In genomic region chr11:63536669-63537292, GRCh38 we compare ENCODE assay signal across 8 cellular contexts. TPM values are rescaled to one million over a fixed set of nuclear protein-coding genes. Genes with fewer than 3 reads are reported as not detected.
A peak's percentile ranks its signal among the peaks of the same experiment; 100 is the strongest.
DNase-seq lines count a peak whose midpoint lies in the region; ATAC-seq and TF ChIP-seq lines count a peak whose summit lies in the region.

Gene PLAAT4 (plus strand): TSS chr11:63536808. CDS start chr11:63536869, 61 bp downstream.

- intact Hi-C loops in posterior vena cava (cut with DNase I): no loop called here

- H3K27ac ChIP-seq in cardiac muscle cell: no peak within 1 kb of the TSS

- H3K27me3 ChIP-seq in adipocyte (replicated peaks; ENCODE audit: control insufficient read depth, insufficient read depth, low read length) (no peaks in the 10 kb centered on the region), cardiac muscle cell (no peaks in the 10 kb centered on the region)

- peak within 1 kb of the TSS; percentile 77 for H3K4me3 ChIP-seq in adipocyte (ENCODE audit: low read length)
- no peak within 1 kb of the TSS for H3K4me3 ChIP-seq in cardiac muscle cell

- ATAC-seq in GM18870 (IDR thresholded peaks at IDR 0.05; ENCODE audit: unreplicated experiment): no peak
- ATAC-seq in HG02763 (IDR thresholded peaks at IDR 0.05; ENCODE audit: unreplicated experiment): no peak

- H3K36me3 ChIP-seq in adipocyte (ENCODE audit: control insufficient read depth, insufficient read depth, low read length, severe bottlenecking): no peaks in the 10 kb centered on the region
- H3K36me3 ChIP-seq in cardiac muscle cell: no peaks in the 10 kb centered on the region

- H3K9ac ChIP-seq in adipocyte (ENCODE audit: low read length): peak within 1 kb of the TSS; percentile 81

- peak; percentile 1 for DNase-seq in DMS153 treated with DMSO at 0.1 percent for 48 hours (lab: John Stamatoyannopoulos, UW; ENCODE audit: unreplicated experiment)
- DNase-seq in DMS153 (lab: John Stamatoyannopoulos, UW): no peak
- DNase-seq in NCI-H1092 treated with DMSO at 0.1 percent for 48 hours (lab: John Stamatoyannopoulos, UW): peak; percentile 85
- DNase-seq in adipocyte (ENCODE audit: low read depth): peak; percentile 78
- DNase-seq in cardiac muscle cell (ENCODE audit: low read depth in 1 of 2, low spot score in 1 of 2): peak in 1 of 2 donors; percentile 81
- no peak for DNase-seq in posterior vena cava (ENCODE audit: low spot score)

- H3K9me3 ChIP-seq in adipocyte (ENCODE audit: control insufficient read depth, low read length) (no peaks in the 10 kb centered on the region), cardiac muscle cell (ENCODE audit: low read depth) (no peaks in the 10 kb centered on the region)

- H3K4me1 ChIP-seq in adipocyte (ENCODE audit: control insufficient read depth, insufficient read depth, low read length) (peaks cover 24% of the 10 kb centered on the region), cardiac muscle cell (ENCODE audit: low read depth) (no peaks in the 10 kb centered on the region)

- TF ChIP-seq CTCF in cardiac muscle cell (IDR thresholded peaks at IDR 0.05; ENCODE audit: low read depth, low read length): peak; percentile 10

RNA-seq across cellular contexts. Expression of gene PLAAT4, which starts in this region (rescaled TPM):
- 0.42 TPM in 1 of 2 replicates, not detected in the other for total RNA-seq in cardiac muscle cell
- not detected in 2 replicates for polyA plus RNA-seq in cardiac muscle cell
- 10 to 100 TPM; 11.5 to 19.3 TPM for total RNA-seq in posterior vena cava

Comparison
In these comparisons a context has a peak if more than half of its experiments do, and no peak if none do; other contexts are left out.
1. DNase-seq: peak in DMS153 treated with DMSO at 0.1 percent for 48 hours (single experiment), NCI-H1092 treated with DMSO at 0.1 percent for 48 hours (single experiment) and adipocyte (single experiment); none in DMS153 (single experiment) and posterior vena cava (single experiment).